In genomic region chr6:27126046-27126814, GRCh38 we compare ENCODE assay signal across 7 cellular contexts.
DNase-seq lines count a peak whose midpoint lies in the region; FAIRE-seq and TF ChIP-seq lines count a peak whose summit lies in the region.

No MANE protein-coding gene starts in this region.

- H3K79me1 ChIP-seq in H1 (ENCODE audit: low read depth, low read length): no peaks in the 10 kb centered on the region

- H3K9ac ChIP-seq in OCI-LY1 (ENCODE audit: low read length): peak overlapping the region; percentile 59; the same call in 1 of the 2 replicates
- no peak overlapping the region for H3K9ac ChIP-seq in H1 (replicated peaks in 1 of 4; ENCODE audit: extremely low read depth in 1 of 4, low read depth in 3 of 4, low read length in 3 of 4)
- peak overlapping the region; percentile 38 for H3K9ac ChIP-seq in smooth muscle cell (ENCODE audit: low read depth)

- H3K27me3 ChIP-seq in OCI-LY1 (ENCODE audit: insufficient read depth, low read length): no peaks in the 10 kb centered on the region
- no peaks in the 10 kb centered on the region for H3K27me3 ChIP-seq in H1 (replicated peaks in 1 of 4; ENCODE audit: control insufficient read depth in 3 of 4, extremely low read depth in 1 of 4, insufficient read depth in 3 of 4, low read length in 3 of 4)
- no peaks in the 10 kb centered on the region for H3K27me3 ChIP-seq in smooth muscle cell (ENCODE audit: low read depth)

- no peaks in the 10 kb centered on the region for H3K79me2 ChIP-seq in OCI-LY1 (ENCODE audit: insufficient read depth, low read length)
- peaks cover 0 to 7% of the 10 kb centered on the region in 2 experiments; a peak in 1 of 4 replicates for H3K79me2 ChIP-seq in H1 (ENCODE audit: control insufficient read depth in 1 of 2, insufficient read depth in 2 of 2, low read length in 2 of 2)
- H3K79me2 ChIP-seq in smooth muscle cell (ENCODE audit: low read depth): no peaks in the 10 kb centered on the region

- no peak overlapping the region for H2BK120ac ChIP-seq in H1 (replicated peaks; ENCODE audit: low read depth, low read length)

- no peak overlapping the region for H2BK20ac ChIP-seq in H1 (ENCODE audit: low read length)

- no peak for TF ChIP-seq EP300 in H1 (IDR thresholded peaks at IDR 0.05; ENCODE audit: borderline replicate concordance in 1 of 2, low read depth in 2 of 2, low read length in 2 of 2)

- H3K23ac ChIP-seq in H1 (ENCODE audit: insufficient read length): no peak overlapping the region

- CTCF ChIA-PET in H1 (lab: Charles Lee; ENCODE audit: partially characterized antibody): interaction anchor here (0.6 to 1.1 kb wide), 9 partner anchors 15 to 860 kb away, joined by 3 to 7 read pairs (median 4); a partner anchor contains a TSS

- no peak overlapping the region for H4K5ac ChIP-seq in H1 (ENCODE audit: insufficient read length, low read depth, low read length)

- H3K4me1 ChIP-seq in OCI-LY1 (ENCODE audit: insufficient read depth, low read length, severe bottlenecking): peaks cover 57% of the 10 kb centered on the region
- H3K4me1 ChIP-seq in H1 (replicated peaks in 1 of 4; ENCODE audit: control insufficient read depth in 3 of 4, insufficient read depth in 4 of 4, low read length in 3 of 4): peaks cover 0 to 2% (median 0%) of the 10 kb centered on the region in 4 experiments; a peak in 1 of 7 replicates
- H3K4me1 ChIP-seq in smooth muscle cell (ENCODE audit: low read depth): peaks cover 3% of the 10 kb centered on the region

- H2BK5ac ChIP-seq in H1 (ENCODE audit: low read depth, low read length): no peak overlapping the region

- WGBS in H1 (ENCODE audit: extremely low coverage in 1 of 2, insufficient coverage in 1 of 2, insufficient read length in 1 of 2, insufficient replicate concordance in 2 of 2, low coverage in 1 of 2, low lambda C conversion rate in 2 of 2, missing lambda C conversion rate in 1 of 2), 2 experiments: 92% methylated on average over 6 of the region's 6 CpGs; no CpG with 5 or more reads in 1 of the 2 experiments
- WGBS in smooth muscle cell (ENCODE audit: low lambda C conversion rate): 89% methylated on average over 6 of the region's 6 CpGs

- POLR2A ChIA-PET in H1 (lab: Charles Lee; ENCODE audit: partially characterized antibody): interaction anchor here (1.2 to 9.6 kb wide), 2 partner anchors 21 to 52 kb away, joined by 3 to 824 read pairs; a partner anchor contains a TSS

- no peaks in the 10 kb centered on the region for H3K9me3 ChIP-seq in OCI-LY1 (ENCODE audit: low read length)
- no peaks in the 10 kb centered on the region for H3K9me3 ChIP-seq in H1 (ENCODE audit: insufficient read depth in 2 of 2, low read depth in 1 of 2, low read length in 1 of 2)
- no peaks in the 10 kb centered on the region for H3K9me3 ChIP-seq in smooth muscle cell (replicated peaks; ENCODE audit: low read depth)

- TF ChIP-seq POLR2A in H1 (IDR thresholded peaks at IDR 0.05; ENCODE audit: control extremely low read depth in 1 of 2, low read depth in 2 of 2, low read length in 2 of 2): no peak

- 0 out of 2 replicates have a peak overlapping the region, but pooled peaks have one; percentile 61 for H2BK15ac ChIP-seq in H1 (ENCODE audit: low read length)

- H3K27ac ChIP-seq in OCI-LY1 (ENCODE audit: low read depth, low read length, poor library complexity, severe bottlenecking) (peak overlapping the region; percentile 96), H1 (ENCODE audit: low read depth, low read length) (no peak overlapping the region), smooth muscle cell (ENCODE audit: low read depth) (peak overlapping the region; percentile 18)

- no peak overlapping the region for H2BK12ac ChIP-seq in H1 (ENCODE audit: low read depth, low read length)

- H4K91ac ChIP-seq in H1 (replicated peaks; ENCODE audit: insufficient read length, low read length): no peak overlapping the region

- FAIRE-seq in H1 (lab: Jason Lieb, UNC): no peak

- H3K14ac ChIP-seq in H1 (ENCODE audit: insufficient read length): no peak overlapping the region

- H2AFZ ChIP-seq in OCI-LY1 (ENCODE audit: low read length) (peak overlapping the region; percentile 94), H1 (ENCODE audit: low read length) (no peak overlapping the region), smooth muscle cell (ENCODE audit: low read depth) (peak overlapping the region; percentile 99)

- H3K4me3 ChIP-seq in GM08714 (ENCODE audit: low read length): peak overlapping the region; percentile 54; the same call in 1 of the 2 replicates
- H3K4me3 ChIP-seq in OCI-LY1 (ENCODE audit: low read depth, low read length, poor library complexity, severe bottlenecking): peak overlapping the region; percentile 47
- no peak overlapping the region for H3K4me3 ChIP-seq in H1 (ENCODE audit: extremely low read depth in 1 of 4, insufficient read depth in 2 of 4, low read depth in 3 of 4, low read length in 4 of 4)
- H3K4me3 ChIP-seq in smooth muscle cell: peak overlapping the region; percentile 52

- TF ChIP-seq CTCF in OCI-LY1 (IDR thresholded peaks at IDR 0.05; ENCODE audit: low read length) (no peak), H1 (IDR thresholded peaks at IDR 0.05; ENCODE audit: control extremely low read depth in 1 of 3, insufficient read depth in 1 of 3, low read depth in 1 of 3, low read length in 3 of 3) (no peak), smooth muscle cell (IDR thresholded peaks at IDR 0.05; ENCODE audit: borderline replicate concordance, insufficient read depth, poor library complexity, severe bottlenecking) (no peak)

- no peak for DNase-seq in H1 (ENCODE audit: low read depth in 1 of 2, low spot score in 2 of 2)
- no peak for DNase-seq in smooth muscle cell (lab: John Stamatoyannopoulos, UW; ENCODE audit: unreplicated experiment)
- DNase-seq in NOMO-1 treated with DMSO at 0.1 percent for 48 hours (lab: John Stamatoyannopoulos, UW; ENCODE audit: unreplicated experiment): no peak
- no peak for DNase-seq in globus pallidus (ENCODE audit: low spot score)
- no peak for DNase-seq in NCI-H2171 (lab: John Stamatoyannopoulos, UW)

- H3K56ac ChIP-seq in H1 (replicated peaks; ENCODE audit: insufficient read length, low read depth, low read length): no peak overlapping the region

- H3K4ac ChIP-seq in H1 (replicated peaks; ENCODE audit: insufficient read length, low read depth, low read length): no peak overlapping the region

- no peaks in the 10 kb centered on the region for H3K9me2 ChIP-seq in OCI-LY1 (ENCODE audit: low read depth, low read length)

- no peak for TF ChIP-seq RAD21 in H1 (IDR thresholded peaks at IDR 0.05 in 1 of 2, conservative IDR thresholded peaks at IDR 0.05 in 1 of 2; ENCODE audit: low read depth in 2 of 2, low read length in 2 of 2)

- H3F3A ChIP-seq in OCI-LY1 (ENCODE audit: insufficient read depth, low read length): no peaks in the 10 kb centered on the region; the same call in 1 of the 2 replicates
- no peaks in the 10 kb centered on the region for H3F3A ChIP-seq in smooth muscle cell (ENCODE audit: low read depth)

- H3K36me3 ChIP-seq in OCI-LY1 (ENCODE audit: insufficient read depth, low read length) (no peaks in the 10 kb centered on the region), H1 (ENCODE audit: control insufficient read depth in 2 of 4, insufficient read depth in 4 of 4, low read length in 3 of 4) (peaks cover 0 to 2% (median 0%) of the 10 kb centered on the region in 4 experiments; a peak in 1 of 8 replicates), smooth muscle cell (ENCODE audit: low read depth) (no peaks in the 10 kb centered on the region)

- H3K23me2 ChIP-seq in H1 (ENCODE audit: low read depth, low read length): no peaks in the 10 kb centered on the region

- H3K4me2 ChIP-seq in OCI-LY1 (ENCODE audit: low read length): peak overlapping the region; percentile 67
- no peak overlapping the region for H3K4me2 ChIP-seq in H1 (ENCODE audit: insufficient read depth in 1 of 2, low read depth in 2 of 2, low read length in 2 of 2)
- H3K4me2 ChIP-seq in smooth muscle cell: peak overlapping the region; percentile 83

- no peak overlapping the region for H2AK5ac ChIP-seq in H1 (ENCODE audit: low read depth, low read length)

- H4K8ac ChIP-seq in H1 (ENCODE audit: extremely low read depth, insufficient read depth, low read length): no peak overlapping the region

- no peak overlapping the region for H3K18ac ChIP-seq in H1 (ENCODE audit: extremely low read depth, low read length)

- H4K20me1 ChIP-seq in OCI-LY1 (ENCODE audit: insufficient read depth, low read length): no peaks in the 10 kb centered on the region
- H4K20me1 ChIP-seq in H1 (replicated peaks in 1 of 2; ENCODE audit: control insufficient read depth in 1 of 2, insufficient read depth in 2 of 2, low read length in 2 of 2): no peaks in the 10 kb centered on the region
- no peaks in the 10 kb centered on the region for H4K20me1 ChIP-seq in smooth muscle cell (ENCODE audit: low read depth)

TF ChIP-seq in H1, 55 proteins besides CTCF, POLR2A, EP300 and RAD21:
- TF ChIP-seq JUND (IDR thresholded peaks at IDR 0.05; ENCODE audit: low read length): no peak
- no peak for TF ChIP-seq HDAC2 (IDR thresholded peaks at IDR 0.05; ENCODE audit: borderline replicate concordance in 1 of 2, low read depth in 2 of 2, low read length in 2 of 2)
- TF ChIP-seq BACH1 (IDR thresholded peaks at IDR 0.05; ENCODE audit: low read length): no peak
- no peak for TF ChIP-seq CEBPB (IDR thresholded peaks at IDR 0.05; ENCODE audit: low read depth, low read length)
- TF ChIP-seq RXRA (IDR thresholded peaks at IDR 0.05; ENCODE audit: insufficient read depth, low read depth, low read length): no peak
- no peak for TF ChIP-seq SP1 (IDR thresholded peaks at IDR 0.05; ENCODE audit: low read depth, low read length)
- no peak for TF ChIP-seq TAF7 (optimal IDR thresholded peaks at IDR 0.05; ENCODE audit: borderline replicate concordance, low read depth, low read length)
- TF ChIP-seq ATF2 (IDR thresholded peaks at IDR 0.05; ENCODE audit: low read length): no peak

Comparison
In these comparisons a context has a peak if more than half of its experiments do, and no peak if none do; other contexts are left out.
1. H3K4me3 ChIP-seq: peak in GM08714 (single experiment), OCI-LY1 (single experiment) and smooth muscle cell (single experiment); none in H1 (0 of 4).
2. H3K4me2 ChIP-seq: peak in OCI-LY1 (single experiment) and smooth muscle cell (single experiment); none in H1 (0 of 2).
3. H3K9ac ChIP-seq: peak in OCI-LY1 (single experiment) and smooth muscle cell (single experiment); none in H1 (0 of 4).